1 cellular context compared by ENCODE assay signal in genomic region chr15:77634266-77634962, GRCh38.
TF ChIP-seq lines count a peak whose summit lies in the region.

No MANE protein-coding gene starts in this region.

TF ChIP-seq in SK-N-SH treated with all-trans-retinoic acid at 6 μM for 48 hours, 23 proteins besides CTCF, POLR2A, EP300 and RAD21 (continued from another document):
- TF ChIP-seq PATZ1 (CRISPR knock-in tag; IDR thresholded peaks at IDR 0.05; ENCODE audit: borderline replicate concordance) (no peak), TCF4 (CRISPR knock-in tag; IDR thresholded peaks at IDR 0.05; ENCODE audit: borderline replicate concordance) (no peak), ZC3H10 (CRISPR knock-in tag; IDR thresholded peaks at IDR 0.05) (no peak), TSHZ2 (CRISPR knock-in tag; IDR thresholded peaks at IDR 0.05) (no peak), ZNF8 (CRISPR knock-in tag; IDR thresholded peaks at IDR 0.05) (no peak)
